ENCODE assay signal across 8 cellular contexts in the genomic region with DNA sequence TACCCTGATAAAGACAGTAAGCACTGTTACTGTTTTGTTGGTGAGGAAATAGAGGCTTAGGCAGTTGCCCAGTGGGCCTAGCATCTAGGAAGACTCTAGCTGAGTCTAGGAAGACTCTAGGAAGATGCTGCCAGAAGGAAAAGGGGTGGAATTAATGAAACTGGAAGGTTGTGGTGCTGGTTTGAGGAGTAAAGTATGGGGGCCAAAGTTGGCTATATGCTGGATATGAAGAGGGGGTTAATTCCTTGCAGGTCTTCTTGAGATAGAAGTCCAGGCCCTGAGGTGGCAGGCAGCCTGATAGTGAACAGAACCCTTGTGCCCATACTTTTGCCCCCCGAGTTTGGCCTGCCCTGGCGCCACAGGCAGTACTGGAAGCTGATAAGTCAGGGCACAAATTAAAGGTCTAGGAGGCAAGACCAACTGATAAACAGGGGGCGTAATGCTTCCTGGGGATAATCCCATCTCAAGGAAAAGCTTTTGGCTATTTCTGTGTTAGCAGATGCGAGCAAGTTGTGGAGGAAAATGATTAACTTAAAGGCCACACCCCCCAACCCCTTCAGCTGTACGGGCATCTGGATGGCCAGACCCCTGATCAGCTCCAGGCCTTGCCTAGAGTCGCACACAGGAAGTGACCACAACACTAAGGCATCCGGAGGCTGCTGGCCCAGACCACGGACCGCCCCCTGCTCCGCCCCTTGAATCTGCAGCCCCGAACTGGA. TPM values are rescaled to one million over a fixed set of nuclear protein-coding genes. Genes with fewer than 3 reads are reported as not detected.
DNase-seq lines count a peak whose midpoint lies in the region; ATAC-seq, FAIRE-seq and TF ChIP-seq lines count a peak whose summit lies in the region.

No MANE protein-coding gene starts in this region.

- no peaks in the 10 kb centered on the region for H3K9me3 Mint-ChIP-seq in astrocyte (ENCODE audit: unreplicated experiment)

- FAIRE-seq in RCC 7860 (lab: Jason Lieb, UNC) (peak; percentile 85), astrocyte (lab: Jason Lieb, UNC) (peak; percentile 26)

- intact Hi-C loops in right cardiac atrium (cut with DNase I) (no loop called here), prostate gland (cut with DNase I) (no loop called here)

- WGBS in right cardiac atrium: 5% methylated on average over 11 of the region's 11 CpGs
- 13% methylated on average over 11 of the region's 11 CpGs for WGBS in prostate gland

- H3K4me2 ChIP-seq in astrocyte (ENCODE audit: low read length): peak overlapping the region; percentile 97

- TF ChIP-seq CTCF in astrocyte (IDR thresholded peaks at IDR 0.05; ENCODE audit: insufficient read depth, low read depth, low read length): no peak
- no peak for TF ChIP-seq CTCF in prostate gland (IDR thresholded peaks at IDR 0.05)

- H3K27ac Mint-ChIP-seq in astrocyte (ENCODE audit: unreplicated experiment): no peak overlapping the region

- peak; percentile 75 for TF ChIP-seq POLR2A in prostate gland (IDR thresholded peaks at IDR 0.05)

- H3K27me3 ChIP-seq in astrocyte (ENCODE audit: insufficient read depth, low read length) (no peaks in the 10 kb centered on the region), right cardiac atrium (ENCODE audit: control insufficient read depth, insufficient read depth) (no peaks in the 10 kb centered on the region), prostate gland (replicated peaks; ENCODE audit: insufficient read depth) (no peaks in the 10 kb centered on the region)

- H3K4me1 Mint-ChIP-seq in astrocyte (ENCODE audit: low read depth, unreplicated experiment): peaks cover 46% of the 10 kb centered on the region

- peak; percentile 42 for DNase-seq in DMS153 (lab: John Stamatoyannopoulos, UW)
- DNase-seq in RCC 7860 (ENCODE audit: low spot score): peak; percentile 90
- DNase-seq in astrocyte (ENCODE audit: low read depth): peak; percentile 91
- peak; percentile 93 to 98 (median 97) for DNase-seq in right cardiac atrium
- DNase-seq in prostate gland (ENCODE audit: low spot score): peak; percentile 86

- no peak overlapping the region for H2AFZ ChIP-seq in astrocyte (ENCODE audit: low read depth, low read length)

- H4K20me1 ChIP-seq in astrocyte (ENCODE audit: insufficient read depth, low read length): peaks cover 28% of the 10 kb centered on the region

- H3K4me3 ChIP-seq in astrocyte (ENCODE audit: insufficient read depth, low read depth, low read length): peak overlapping the region; percentile 38
- H3K4me3 ChIP-seq in right cardiac atrium (ENCODE audit: low read length): peak overlapping the region; percentile 26
- peak overlapping the region in 1 of 2 donors; percentile 6 for H3K4me3 ChIP-seq in prostate gland

- H3K27ac ChIP-seq in astrocyte (ENCODE audit: low read depth, low read length) (peak overlapping the region; percentile 80), right cardiac atrium (ENCODE audit: low read length) (peak overlapping the region; percentile 100), prostate gland (peak overlapping the region; percentile 93 to 95)

- H3K9ac ChIP-seq in astrocyte (ENCODE audit: low read length): peak overlapping the region; percentile 63

- H3K27me3 Mint-ChIP-seq in astrocyte (ENCODE audit: low read depth, unreplicated experiment): no peaks in the 10 kb centered on the region

- peak overlapping the region; percentile 58 for H3K4me3 Mint-ChIP-seq in astrocyte (ENCODE audit: unreplicated experiment)

- H3K36me3 ChIP-seq in astrocyte (ENCODE audit: insufficient read depth, low read length) (peaks cover 39% of the 10 kb centered on the region), prostate gland (peaks cover 5 to 32% of the 10 kb centered on the region in 2 donors)

- H3K36me3 Mint-ChIP-seq in astrocyte (ENCODE audit: low read depth, unreplicated experiment): peaks cover 21% of the 10 kb centered on the region

- peaks cover 61% of the 10 kb centered on the region for H3K4me1 ChIP-seq in astrocyte (ENCODE audit: insufficient read depth, low read length)
- H3K4me1 ChIP-seq in right cardiac atrium (ENCODE audit: control insufficient read depth, insufficient read depth, low read length): peaks cover 23% of the 10 kb centered on the region
- peaks cover 24% of the 10 kb centered on the region for H3K4me1 ChIP-seq in prostate gland (replicated peaks)

- H3K9me3 ChIP-seq in astrocyte (ENCODE audit: insufficient read depth, low read depth, low read length) (no peaks in the 10 kb centered on the region), right cardiac atrium (ENCODE audit: control insufficient read depth, low read length) (no peaks in the 10 kb centered on the region), prostate gland (no peaks in the 10 kb centered on the region)

- peak; percentile 39 for ATAC-seq in GM19395 (IDR thresholded peaks at IDR 0.05; ENCODE audit: unreplicated experiment)
- ATAC-seq in HG03469 (IDR thresholded peaks at IDR 0.05; ENCODE audit: unreplicated experiment): peak; percentile 26
- ATAC-seq in right cardiac atrium: peak; percentile 81 to 84
- no peak for ATAC-seq in GM19328 (IDR thresholded peaks at IDR 0.05; ENCODE audit: unreplicated experiment)

- peaks cover 99% of the 10 kb centered on the region for H3K79me2 ChIP-seq in astrocyte (ENCODE audit: insufficient read depth, low read length)

RNA-seq across cellular contexts. Expression of gene ILK, which starts 3.1 kb away (rescaled TPM):
- 209 and 218 TPM in 2 replicates for total RNA-seq in astrocyte
- 100 to 1,000 TPM; 176 to 196 (median 192) TPM for total RNA-seq in right cardiac atrium
- 180 TPM for polyA plus RNA-seq in right cardiac atrium
- 100 to 1,000 TPM; 172 to 195 TPM for total RNA-seq in prostate gland

RNA-seq across cellular contexts. Expression of gene RRP8, which starts 3.2 kb away (rescaled TPM):
- total RNA-seq in astrocyte (23.9 and 25.8 TPM in 2 replicates), right cardiac atrium (10 to 100 TPM; 15.8 to 21.7 (median 18.7) TPM), prostate gland (10 to 100 TPM; 16.4 to 16.6 TPM)
- polyA plus RNA-seq in right cardiac atrium: 18.2 TPM

RNA-seq across cellular contexts. Expression of gene TAF10, which starts 5.4 kb away (rescaled TPM):
- total RNA-seq in astrocyte: 111 and 113 TPM in 2 replicates
- total RNA-seq in right cardiac atrium: 100 to 1,000 TPM in 2 of 4 donors, 10 to 100 TPM in 2; 96.9 to 115 (median 99.1) TPM
- 100 TPM for polyA plus RNA-seq in right cardiac atrium
- total RNA-seq in prostate gland: 100 to 1,000 TPM; 130 to 193 TPM

RNA-seq across cellular contexts. Expression of gene TPP1, which starts 12.6 kb away (rescaled TPM):
- total RNA-seq in astrocyte (43.4 and 58.3 TPM in 2 replicates), right cardiac atrium (10 to 100 TPM; 56.7 to 98.3 (median 78.2) TPM), prostate gland (100 to 1,000 TPM in 1 of 2 donors, 10 to 100 TPM in 1; 94.6 to 147 TPM)
- polyA plus RNA-seq in right cardiac atrium: 52.6 TPM

RNA-seq across cellular contexts. Expression of gene DCHS1, which starts 49.0 kb away (rescaled TPM):
- total RNA-seq in astrocyte (7.7 and 8.4 TPM in 2 replicates), right cardiac atrium (10 to 100 TPM; 12.4 to 19.2 (median 14.9) TPM), prostate gland (10 to 100 TPM; 11.2 to 17.4 TPM)
- 6.4 TPM for polyA plus RNA-seq in right cardiac atrium

Comparison
In these comparisons a context has a peak if more than half of its experiments do, and no peak if none do; other contexts are left out.
1. DNase-seq: peak in every context shown above with its lines; median percentile 97 in right cardiac atrium; 91 in astrocyte; 90 in RCC 7860; 86 in prostate gland; 42 in DMS153.